Comparison of ENCODE assay signal across 19 cellular contexts in the genomic region with DNA sequence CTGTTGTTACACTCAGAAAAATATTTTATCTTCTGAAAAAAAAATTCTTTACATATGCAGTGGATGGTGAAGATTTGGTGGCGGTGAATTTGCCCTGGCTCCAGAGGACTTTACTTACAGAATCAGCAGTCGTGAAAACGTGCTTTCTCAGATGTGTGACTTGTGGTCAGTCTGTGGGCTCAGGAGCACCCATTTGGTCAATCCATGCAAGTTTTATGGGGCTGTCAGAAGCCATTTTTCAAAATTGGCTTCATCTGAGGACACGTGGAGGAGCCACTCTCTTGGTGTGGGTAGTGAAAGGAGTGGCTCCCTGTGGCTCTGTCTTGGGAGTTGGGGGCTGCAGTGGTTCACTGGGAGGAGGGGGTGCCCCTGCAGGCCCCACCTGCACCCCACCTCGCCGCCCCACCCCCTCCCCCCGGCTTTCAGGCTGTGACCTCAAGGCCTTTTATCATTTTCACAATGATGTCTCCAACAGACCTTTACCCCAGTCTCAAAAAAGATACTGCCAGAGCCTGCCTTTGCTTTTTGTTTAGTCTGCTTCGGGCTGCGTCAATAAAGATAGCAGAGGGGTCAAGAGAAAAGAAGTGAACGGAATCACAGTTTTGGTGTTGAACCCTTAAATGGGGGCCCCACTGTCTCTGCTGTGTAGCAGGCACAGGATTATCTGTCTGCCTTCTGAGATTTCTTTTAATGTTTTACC.
DNase-seq lines count a peak whose midpoint lies in the region; ATAC-seq, FAIRE-seq and TF ChIP-seq lines count a peak whose summit lies in the region.
"Had no signal": no experiment of that assay in that cellular context is flagged by ENCODE, and none has a peak within 500 bp of the region (broad histone marks: within the 10 kb centered on the region; RNA-seq: fewer than 3 reads in every experiment).

No MANE protein-coding gene starts in this region.

- H3K27ac ChIP-seq in BLaER1 treated with 17β-estradiol and CSF1 and Interleukin-3, amounts not matched to agents 10 nM and 100 nM, result peak overlapping the region in 1 of 11 experiments; percentile 50; a peak in 2 of 22 replicates
- H3K27ac ChIP-seq in WERI-Rb-1, result no peak overlapping the region
- H3K27ac ChIP-seq: A549, foreskin keratinocyte had no signal

- TF ChIP-seq CTCF in WERI-Rb-1 (IDR thresholded peaks at IDR 0.05; ENCODE audit: low read depth, low read length), result no peak

- peak overlapping the region in 7 of 11 experiments; percentile 52 to 72 (median 57); a peak in 15 of 22 replicates for H3K4me2 ChIP-seq in BLaER1 treated with 17β-estradiol and CSF1 and Interleukin-3, amounts not matched to agents 10 nM and 100 nM
- H3K4me2 ChIP-seq: A549 had no signal

- no peaks in the 10 kb centered on the region for H3K27me3 Mint-ChIP-seq in IgD-negative memory B cell
- H3K27me3 Mint-ChIP-seq: activated naive CD8-positive, alpha-beta T cell had no signal

- no peaks in the 10 kb centered on the region for H3K9me3 Mint-ChIP-seq in IgD-negative memory B cell
- H3K9me3 Mint-ChIP-seq: H9 had no signal

- peaks cover 16 to 64% (median 47%) of the 10 kb centered on the region in 10 experiments for H3K4me1 ChIP-seq in BLaER1 treated with 17β-estradiol and CSF1 and Interleukin-3, amounts not matched to agents 10 nM and 100 nM
- H3K4me1 ChIP-seq: A549, foreskin keratinocyte had no signal

- 0 out of 22 replicates have a peak, but pooled peaks cover 0 to 3% (median 0%) of the 10 kb centered on the region in 11 experiments for H4K20me1 ChIP-seq in BLaER1 treated with 17β-estradiol and CSF1 and Interleukin-3, amounts not matched to agents 10 nM and 100 nM

- 0 out of 22 replicates have a peak overlapping the region, but pooled peaks of 1 of the 11 experiments have one; percentile 26 for H3K9ac ChIP-seq in BLaER1 treated with 17β-estradiol and CSF1 and Interleukin-3, amounts not matched to agents 10 nM and 100 nM

- H3K36me3 Mint-ChIP-seq in IgD-negative memory B cell, result peaks cover 2% of the 10 kb centered on the region
- H3K36me3 Mint-ChIP-seq: WTC11 had no signal

- DNase-seq in GM19239 (ENCODE audit: insufficient read length, low spot score), result no peak
- no peak for DNase-seq in stimulated activated CD4-positive, alpha-beta T cell treated with anti-CD3 and anti-CD28 coated beads, Interleukin-4, amount 100 ng/mL, for 4 hours
- no peak for DNase-seq in SIG-M5 treated with dmso at 0.1 percent for 504 hours (lab: John Stamatoyannopoulos, UW; ENCODE audit: unreplicated experiment)
- DNase-seq in activated CD4-positive, CD25-positive, alpha-beta regulatory T cell treated with anti-CD3 and anti-CD28 coated beads, Interleukin-2, amount 50 U/mL, for 72 hours, result no peak
- DNase-seq in WERI-Rb-1, result no peak
- DNase-seq: effector memory CD4-positive, alpha-beta T cell; foreskin keratinocyte; GF-D8; H9; NCI-H1694; NCI-H748 treated with DMSO at 0.1 percent for 48 hours; SW 1271 had no signal

- peak overlapping the region; percentile 40 to 98 (median 54) for H3K27ac Mint-ChIP-seq in IgD-negative memory B cell
- H3K27ac Mint-ChIP-seq: activated naive CD8-positive, alpha-beta T cell; WTC11 had no signal

- peaks cover 0 to 14% (median under 1%) of the 10 kb centered on the region in 11 experiments; a peak in 7 of 22 replicates for H3K9me3 ChIP-seq in BLaER1 treated with 17β-estradiol and CSF1 and Interleukin-3, amounts not matched to agents 10 nM and 100 nM (replicated peaks in 1 of 11)
- peaks cover under 1% of the 10 kb centered on the region for H3K9me3 ChIP-seq in WERI-Rb-1 (ENCODE audit: severe bottlenecking)
- H3K9me3 ChIP-seq: A549 had no signal

- H3K36me3 ChIP-seq in BLaER1 treated with 17β-estradiol and CSF1 and Interleukin-3, amounts not matched to agents 10 nM and 100 nM, result peaks cover 0 to 13% (median 0%) of the 10 kb centered on the region in 11 experiments; a peak in 8 of 22 replicates
- H3K36me3 ChIP-seq in WERI-Rb-1, result no peaks in the 10 kb centered on the region

- peak overlapping the region in 3 of 4 donors; percentile 25 to 88 (median 68) for H3K4me3 Mint-ChIP-seq in IgD-negative memory B cell
- H3K4me3 Mint-ChIP-seq: activated naive CD8-positive, alpha-beta T cell; H9; WTC11 had no signal

- peaks cover 21 to 36% (median 22%) of the 10 kb centered on the region in 3 donors for H3K4me1 Mint-ChIP-seq in IgD-negative memory B cell

- FAIRE-seq in GM19239 (lab: Jason Lieb, UNC), result peak; percentile 64
- FAIRE-seq: A549, RCC 7860 had no signal

- peak; percentile 38 for ATAC-seq in HG02885 (IDR thresholded peaks at IDR 0.05; ENCODE audit: poor library complexity, unreplicated experiment)
- ATAC-seq: A549, foreskin keratinocyte, WTC11 had no signal

- H3K4me3 ChIP-seq in BLaER1 treated with 17β-estradiol and CSF1 and Interleukin-3, amounts not matched to agents 10 nM and 100 nM, result no peak overlapping the region
- H3K4me3 ChIP-seq in WERI-Rb-1 (ENCODE audit: low read depth, low read length), result no peak overlapping the region
- H3K4me3 ChIP-seq: A549 had no signal

- H3K27me3 ChIP-seq in BLaER1 treated with 17β-estradiol and CSF1 and Interleukin-3, amounts not matched to agents 10 nM and 100 nM, result no peaks in the 10 kb centered on the region
- no peaks in the 10 kb centered on the region for H3K27me3 ChIP-seq in WERI-Rb-1 (ENCODE audit: insufficient read depth, low read depth, severe bottlenecking)
- H3K27me3 ChIP-seq: foreskin keratinocyte had no signal
